ENCODE assay signal across 8 cellular contexts in genomic region chr11:75352417-75353206, GRCh38. TPM values are rescaled to one million over a fixed set of nuclear protein-coding genes. Genes with fewer than 3 reads are reported as not detected.
DNase-seq lines count a peak whose midpoint lies in the region; ATAC-seq, FAIRE-seq and TF ChIP-seq lines count a peak whose summit lies in the region.

No MANE protein-coding gene starts in this region.

- peak overlapping the region; percentile 84 to 93 for H3K27ac Mint-ChIP-seq in effector memory CD8-positive, alpha-beta T cell

- no peaks in the 10 kb centered on the region for H3K36me3 ChIP-seq in neuron (ENCODE audit: insufficient read depth, low read length)

- no peak overlapping the region for H3K4me3 ChIP-seq in neuron (ENCODE audit: low read length)

- H3K4me1 ChIP-seq in neuron (ENCODE audit: insufficient read depth, low read length), result peaks cover 20% of the 10 kb centered on the region

- H3K27me3 ChIP-seq in neuron (ENCODE audit: insufficient read depth, low read length), result no peaks in the 10 kb centered on the region

- H3K9me3 ChIP-seq in neuron (ENCODE audit: low read length), result no peaks in the 10 kb centered on the region

- H3K36me3 Mint-ChIP-seq in effector memory CD8-positive, alpha-beta T cell (ENCODE audit: insufficient read depth), result peaks cover 9% of the 10 kb centered on the region

- ATAC-seq in effector memory CD8-positive, alpha-beta T cell (replicated peaks), result peak; percentile 45
- ATAC-seq in GM19397 (IDR thresholded peaks at IDR 0.05; ENCODE audit: unreplicated experiment), result no peak

- H3K4me3 Mint-ChIP-seq in effector memory CD8-positive, alpha-beta T cell, result peak overlapping the region; percentile 78 to 89

- H2AFZ ChIP-seq in neuron (ENCODE audit: low read depth, low read length), result peak overlapping the region; percentile 22

- H3K27me3 Mint-ChIP-seq in effector memory CD8-positive, alpha-beta T cell, result no peaks in the 10 kb centered on the region

- DNase-seq in SIG-M5 (lab: John Stamatoyannopoulos, UW), result peak; percentile 51
- DNase-seq in SIG-M5 treated with dmso at 0.1 percent for 504 hours (lab: John Stamatoyannopoulos, UW; ENCODE audit: unreplicated experiment), result no peak
- peak; percentile 9 to 23 (median 23) for DNase-seq in effector memory CD8-positive, alpha-beta T cell
- DNase-seq in RCC 7860 (ENCODE audit: low spot score), result no peak
- no peak for DNase-seq in NCI-H2029 (lab: John Stamatoyannopoulos, UW)

- no peaks in the 10 kb centered on the region for H3K9me3 Mint-ChIP-seq in effector memory CD8-positive, alpha-beta T cell

- FAIRE-seq in RCC 7860 (lab: Jason Lieb, UNC), result no peak

- H3K4me1 Mint-ChIP-seq in effector memory CD8-positive, alpha-beta T cell (ENCODE audit: low read depth in 2 of 2), result peaks cover 35 to 52% of the 10 kb centered on the region in 2 donors

TF ChIP-seq in PFSK-1, 5 proteins besides CTCF, POLR2A, EP300 and RAD21:
- peak; percentile 57 to 78; a peak in 2 of 4 replicates for TF ChIP-seq REST (IDR thresholded peaks at IDR 0.05; ENCODE audit: insufficient read depth in 1 of 2, low read depth in 2 of 2, low read length in 2 of 2)
- TF ChIP-seq POLR2AphosphoS5 (IDR thresholded peaks at IDR 0.05; ENCODE audit: low read depth, low read length), result no peak

RNA-seq across cellular contexts. Expression of gene ARRB1, which starts 1.2 kb away (rescaled TPM):
- polyA plus RNA-seq in PFSK-1 (2012; ENCODE audit: insufficient read length, low read depth), result 34.0 TPM

RNA-seq across cellular contexts. Expression of gene RPS3, which starts 46.7 kb away (rescaled TPM):
- polyA plus RNA-seq in PFSK-1 (2012; ENCODE audit: insufficient read length, low read depth), result 3,306 TPM

Comparison
In these comparisons a context has a peak if more than half of its experiments do, and no peak if none do; other contexts are left out.
1. DNase-seq: peak in SIG-M5 (single experiment) and effector memory CD8-positive, alpha-beta T cell (3 of 3); none in SIG-M5 treated with dmso at 0.1 percent for 504 hours (single experiment), RCC 7860 (single experiment) and NCI-H2029 (single experiment).